ENCODE assay signal across 23 cellular contexts in the genomic region with DNA sequence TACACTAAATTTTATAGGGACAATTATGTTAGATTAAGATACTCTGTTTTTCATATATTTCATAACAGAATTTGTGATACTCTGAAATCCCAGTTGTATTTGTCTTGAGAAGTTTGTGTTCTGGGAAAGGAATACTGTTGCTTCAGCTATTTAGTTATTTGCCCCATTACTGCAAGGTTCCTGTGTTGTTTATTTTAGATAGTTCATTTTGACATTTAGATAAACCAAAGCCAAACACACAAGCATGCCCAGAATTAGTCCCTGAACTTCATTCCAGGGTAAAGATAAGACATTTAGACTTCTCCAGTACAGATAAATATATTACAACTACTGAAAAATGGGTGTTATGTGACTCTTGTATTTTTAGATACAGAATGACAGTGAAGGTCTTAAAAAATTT.
DNase-seq lines count a peak whose midpoint lies in the region; ATAC-seq and TF ChIP-seq lines count a peak whose summit lies in the region.
"Had no signal": no experiment of that assay in that cellular context is flagged by ENCODE, and none has a peak within 500 bp of the region (broad histone marks: within the 10 kb centered on the region; RNA-seq: fewer than 3 reads in every experiment).

No MANE protein-coding gene starts in this region.

- peaks cover 2% of the 10 kb centered on the region for H3K9me3 Mint-ChIP-seq in nephron
- H3K9me3 Mint-ChIP-seq: activated CD4-positive, alpha-beta memory T cell treated with anti-CD3 and anti-CD28 coated beads for 36 hours; central memory CD8-positive, alpha-beta T cell; natural killer cell had no signal

- ATAC-seq in left ventricle myocardium superior = peak; percentile 80
- ATAC-seq: foreskin keratinocyte, natural killer cell had no signal

- intact Hi-C loops in left ventricle myocardium superior (cut with micrococcal nuclease) = no loop called here

- H3K27me3 Mint-ChIP-seq in nephron (ENCODE audit: low read depth) = no peaks in the 10 kb centered on the region
- H3K27me3 Mint-ChIP-seq: activated CD4-positive, alpha-beta memory T cell treated with anti-CD3 and anti-CD28 coated beads for 36 hours; central memory CD8-positive, alpha-beta T cell had no signal

- TF ChIP-seq CTCF in nephron (IDR thresholded peaks at IDR 0.05; ENCODE audit: unreplicated experiment in 3 of 3) = no peak

- H3K4me3 Mint-ChIP-seq in nephron = no peak overlapping the region
- H3K4me3 Mint-ChIP-seq: activated CD4-positive, alpha-beta memory T cell treated with anti-CD3 and anti-CD28 coated beads for 36 hours; CD14-positive monocyte; central memory CD8-positive, alpha-beta T cell; natural killer cell had no signal

- peak overlapping the region in 2 of 3 experiments; percentile 23 to 56 for H3K27ac Mint-ChIP-seq in nephron
- H3K27ac Mint-ChIP-seq: activated CD4-positive, alpha-beta memory T cell treated with anti-CD3 and anti-CD28 coated beads for 36 hours; CD14-positive monocyte; natural killer cell had no signal

- DNase-seq in HuH-7 (ENCODE audit: low spot score) = peak; percentile 14
- DNase-seq in astrocyte of the hippocampus (ENCODE audit: low read depth, low spot score) = peak; percentile 26
- DNase-seq in left ventricle myocardium superior = no peak
- DNase-seq in activated T-cell treated with anti-CD3 and anti-CD28 coated beads for 4 hours = no peak
- no peak for DNase-seq in activated gamma-delta T cell (lab: John Stamatoyannopoulos, UW)
- no peak for DNase-seq in NCI-H2081 treated with DMSO at 0.1 percent for 48 hours (lab: John Stamatoyannopoulos, UW)
- no peak for DNase-seq in middle frontal gyrus (ENCODE audit: extremely low spot score, low spot score)
- DNase-seq: ACHN; activated CD4-positive, alpha-beta memory T cell treated with anti-CD3 and anti-CD28 coated beads for 36 hours; activated CD4-positive, CD25-positive, alpha-beta regulatory T cell; activated gamma-delta T cell treated with Interleukin-2 at 50 U/mL for 16 hours; amygdala; dorsolateral prefrontal cortex; foreskin keratinocyte; MG63; natural killer cell; NCI-H1417 treated with DMSO at 0.1 percent for 48 hours; NCI-H524; ovary; substantia nigra had no signal

- peaks cover 9% of the 10 kb centered on the region for H3K4me1 Mint-ChIP-seq in nephron
- H3K4me1 Mint-ChIP-seq: CD14-positive monocyte had no signal

- peaks cover 24% of the 10 kb centered on the region for H3K36me3 Mint-ChIP-seq in nephron (ENCODE audit: low read depth)
- H3K36me3 Mint-ChIP-seq: natural killer cell had no signal

Comparison
In these comparisons a context has a peak if more than half of its experiments do, and no peak if none do; other contexts are left out.
1. DNase-seq: peak in HuH-7 (single experiment) and astrocyte of the hippocampus (single experiment); none in left ventricle myocardium superior (single experiment), activated T-cell treated with anti-CD3 and anti-CD28 coated beads for 4 hours (single experiment), activated gamma-delta T cell (single experiment), NCI-H2081 treated with DMSO at 0.1 percent for 48 hours (single experiment) and middle frontal gyrus (single experiment).